33 cellular contexts compared by ENCODE assay signal in the genomic region with DNA sequence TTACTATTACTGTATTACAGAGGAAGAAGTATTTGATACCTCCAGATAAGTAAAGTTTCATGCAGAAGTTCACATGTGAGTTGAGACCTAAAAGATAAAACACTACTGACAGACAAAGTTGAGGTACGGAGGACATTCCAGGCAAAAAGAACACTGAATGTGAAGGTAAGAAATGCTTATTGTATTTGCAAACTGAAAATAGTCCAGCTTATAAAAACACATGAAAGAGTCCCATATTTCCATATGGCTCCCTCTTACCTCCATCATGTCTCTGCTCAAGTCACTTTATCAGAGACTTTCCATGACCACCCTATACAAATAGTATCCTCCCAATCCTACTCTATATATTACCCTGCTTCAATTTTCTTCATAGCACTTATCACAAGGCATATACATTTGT.
"Had no signal": no experiment of that assay in that cellular context is flagged by ENCODE, and none has a peak within 500 bp of the region (broad histone marks: within the 10 kb centered on the region; RNA-seq: fewer than 3 reads in every experiment).

No MANE protein-coding gene starts in this region.

- H3K9me3 ChIP-seq: MG63 had no signal

- H3K27me3 ChIP-seq: MG63 had no signal

- H3K4me3 ChIP-seq: MG63 had no signal

- DNase-seq: Karpas-422, Kasumi-1, MG63, MM.1S, NCI-H1048, NCI-H1092, NCI-H1092 treated with DMSO at 0.1 percent for 48 hours, NCI-H1105, NCI-H1105 treated with DMSO at 0.1 percent for 48 hours, NCI-H1417, NCI-H1417 treated with DMSO at 0.1 percent for 48 hours, NCI-H1436, NCI-H1436 treated with DMSO at 0.1 percent for 48 hours, NCI-H146, NCI-H1694, NCI-H1694 treated with DMSO at 0.1 percent for 48 hours, NCI-H187, NCI-H187 treated with DMSO at 0.1 percent for 48 hours, NCI-H1930, NCI-H2029, NCI-H2029 treated with DMSO at 0.1 percent for 48 hours, NCI-H2081, NCI-H2081 treated with DMSO at 0.1 percent for 48 hours, NCI-H2107, NCI-H2171, NCI-H2171 treated with DMSO at 0.1 percent for 48 hours, NCI-H2227 treated with DMSO at 0.1 percent for 48 hours, NCI-H226, NCI-H345, NCI-H446, NCI-H446 treated with DMSO at 0.1 percent for 48 hours, NCI-H510A, NCI-H510A treated with DMSO at 0.1 percent for 48 hours had no signal
